In the genomic region with DNA sequence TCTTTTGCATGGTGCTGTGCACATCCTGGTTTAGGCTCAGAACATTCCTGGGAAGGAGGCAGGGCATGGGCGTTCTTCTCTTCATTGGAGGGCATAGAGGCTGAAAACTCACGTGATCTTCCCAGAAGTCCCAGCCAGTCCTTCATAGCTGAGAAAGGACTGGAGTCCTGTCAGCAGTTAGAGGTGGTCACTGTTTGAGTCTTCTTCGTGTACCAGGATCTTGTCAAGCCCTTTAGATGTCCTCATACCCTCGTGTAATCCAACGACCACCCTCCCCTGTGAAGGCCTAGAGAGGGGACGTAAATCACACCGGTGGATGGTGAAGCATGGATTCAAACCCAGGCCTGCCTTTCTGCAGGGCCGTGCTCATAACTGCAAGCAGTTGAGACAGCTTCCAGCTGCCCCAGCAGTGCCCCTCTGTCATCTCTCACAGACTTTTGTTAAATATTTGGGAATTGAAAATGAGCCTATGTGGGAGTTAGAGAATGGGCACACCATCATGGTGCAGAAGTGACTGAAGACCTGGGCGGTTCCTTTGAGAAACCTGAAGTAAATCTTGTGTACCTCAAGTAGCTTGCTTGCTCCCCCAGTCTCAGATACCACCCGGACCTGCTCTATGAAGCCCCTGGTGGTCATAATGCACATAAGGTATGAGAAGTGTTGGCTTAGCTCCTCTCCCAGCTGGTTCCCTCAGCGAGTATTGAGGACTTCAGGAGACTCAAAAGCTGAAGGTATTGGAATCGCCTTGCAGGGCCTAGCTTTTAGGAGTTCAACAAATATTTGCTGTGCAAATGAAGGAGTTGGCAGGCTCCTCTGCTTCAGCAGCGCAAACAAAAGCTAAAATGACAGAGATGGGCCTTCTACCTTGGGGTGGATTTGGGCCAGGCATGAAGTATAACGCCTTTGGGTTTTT, we compare ENCODE assay signal across 1 cellular context.
TF ChIP-seq lines count a peak whose summit lies in the region.

No MANE protein-coding gene starts in this region.

TF ChIP-seq in HCT116, 20 proteins besides CTCF, POLR2A, EP300 and RAD21 (continued from another document):
- TF ChIP-seq, protein P1, sequence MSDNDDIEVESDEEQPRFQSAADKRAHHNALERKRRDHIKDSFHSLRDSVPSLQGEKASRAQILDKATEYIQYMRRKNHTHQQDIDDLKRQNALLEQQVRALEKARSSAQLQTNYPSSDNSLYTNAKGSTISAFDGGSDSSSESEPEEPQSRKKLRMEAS (IDR thresholded peaks at IDR 0.05): peak; percentile 48
- TF ChIP-seq YY1 (IDR thresholded peaks at IDR 0.05; ENCODE audit: extremely low read depth, insufficient replicate concordance, low read depth, low read length): no peak
- TF ChIP-seq, protein P2, sequence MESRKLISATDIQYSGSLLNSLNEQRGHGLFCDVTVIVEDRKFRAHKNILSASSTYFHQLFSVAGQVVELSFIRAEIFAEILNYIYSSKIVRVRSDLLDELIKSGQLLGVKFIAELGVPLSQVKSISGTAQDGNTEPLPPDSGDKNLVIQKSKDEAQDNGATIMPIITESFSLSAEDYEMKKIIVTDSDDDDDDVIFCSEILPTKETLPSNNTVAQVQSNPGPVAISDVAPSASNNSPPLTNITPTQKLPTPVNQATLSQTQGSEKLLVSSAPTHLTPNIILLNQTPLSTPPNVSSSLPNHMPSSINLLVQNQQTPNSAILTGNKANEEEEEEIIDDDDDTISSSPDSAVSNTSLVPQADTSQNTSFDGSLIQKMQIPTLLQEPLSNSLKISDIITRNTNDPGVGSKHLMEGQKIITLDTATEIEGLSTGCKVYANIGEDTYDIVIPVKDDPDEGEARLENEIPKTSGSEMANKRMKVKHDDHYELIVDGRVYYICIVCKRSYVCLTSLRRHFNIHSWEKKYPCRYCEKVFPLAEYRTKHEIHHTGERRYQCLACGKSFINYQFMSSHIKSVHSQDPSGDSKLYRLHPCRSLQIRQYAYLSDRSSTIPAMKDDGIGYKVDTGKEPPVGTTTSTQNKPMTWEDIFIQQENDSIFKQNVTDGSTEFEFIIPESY (IDR thresholded peaks at IDR 0.05; ENCODE audit: extremely low read depth, insufficient replicate concordance, low read length): no peak
- no peak for TF ChIP-seq ELF1 (IDR thresholded peaks at IDR 0.05; ENCODE audit: borderline replicate concordance, low read depth)
- no peak for TF ChIP-seq ZFX (IDR thresholded peaks at IDR 0.05)
- TF ChIP-seq EGR1 (IDR thresholded peaks at IDR 0.05; ENCODE audit: low read depth): no peak
TF ChIP-seq in HCT116: peak in this region for 3.
